1 cellular context compared by ENCODE assay signal in genomic region chr18:55557211-55557610, GRCh38.
TF ChIP-seq lines count a peak whose summit lies in the region.

No MANE protein-coding gene starts in this region.

TF ChIP-seq in WTC11, 78 proteins besides CTCF, POLR2A, EP300 and RAD21 (continued from another document):
- no peak for TF ChIP-seq ZNF532 (CRISPR knock-in tag; IDR thresholded peaks at IDR 0.05; ENCODE audit: borderline replicate concordance)
